Comparison of ENCODE assay signal across 1 cellular context in the genomic region with DNA sequence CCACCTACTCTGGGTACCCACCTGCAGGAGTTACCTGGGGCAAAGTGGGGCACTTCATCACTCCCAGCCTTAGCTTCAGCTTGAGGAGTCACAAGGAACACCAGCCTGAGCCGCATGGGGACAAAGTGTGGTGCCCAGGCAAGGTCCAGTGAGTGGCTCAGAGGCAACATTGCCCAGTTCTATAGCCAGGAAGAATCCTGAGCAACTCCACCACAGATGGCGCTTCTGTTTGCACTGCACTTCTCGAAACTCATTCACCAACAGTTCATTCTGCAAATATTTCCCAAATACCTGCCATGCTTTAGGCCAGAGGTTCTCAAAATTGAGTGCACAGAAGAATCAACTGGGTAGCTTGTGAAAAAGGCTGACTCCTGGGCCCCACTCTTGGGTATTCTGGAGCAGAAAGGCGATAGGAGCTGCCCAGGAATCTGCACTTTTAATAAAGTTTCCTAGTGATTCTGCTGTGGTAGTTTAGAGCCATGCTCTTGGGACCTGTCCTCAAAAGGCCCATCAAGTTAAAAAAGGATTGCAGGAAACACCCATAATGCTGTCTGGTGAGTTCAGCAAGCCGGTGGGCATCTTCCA.
TF ChIP-seq lines count a peak whose summit lies in the region.

No MANE protein-coding gene starts in this region.

TF ChIP-seq in HepG2, 621 proteins besides CTCF, POLR2A, EP300 and RAD21 (continued from another document and continues in another):
- TF ChIP-seq, protein P1, sequence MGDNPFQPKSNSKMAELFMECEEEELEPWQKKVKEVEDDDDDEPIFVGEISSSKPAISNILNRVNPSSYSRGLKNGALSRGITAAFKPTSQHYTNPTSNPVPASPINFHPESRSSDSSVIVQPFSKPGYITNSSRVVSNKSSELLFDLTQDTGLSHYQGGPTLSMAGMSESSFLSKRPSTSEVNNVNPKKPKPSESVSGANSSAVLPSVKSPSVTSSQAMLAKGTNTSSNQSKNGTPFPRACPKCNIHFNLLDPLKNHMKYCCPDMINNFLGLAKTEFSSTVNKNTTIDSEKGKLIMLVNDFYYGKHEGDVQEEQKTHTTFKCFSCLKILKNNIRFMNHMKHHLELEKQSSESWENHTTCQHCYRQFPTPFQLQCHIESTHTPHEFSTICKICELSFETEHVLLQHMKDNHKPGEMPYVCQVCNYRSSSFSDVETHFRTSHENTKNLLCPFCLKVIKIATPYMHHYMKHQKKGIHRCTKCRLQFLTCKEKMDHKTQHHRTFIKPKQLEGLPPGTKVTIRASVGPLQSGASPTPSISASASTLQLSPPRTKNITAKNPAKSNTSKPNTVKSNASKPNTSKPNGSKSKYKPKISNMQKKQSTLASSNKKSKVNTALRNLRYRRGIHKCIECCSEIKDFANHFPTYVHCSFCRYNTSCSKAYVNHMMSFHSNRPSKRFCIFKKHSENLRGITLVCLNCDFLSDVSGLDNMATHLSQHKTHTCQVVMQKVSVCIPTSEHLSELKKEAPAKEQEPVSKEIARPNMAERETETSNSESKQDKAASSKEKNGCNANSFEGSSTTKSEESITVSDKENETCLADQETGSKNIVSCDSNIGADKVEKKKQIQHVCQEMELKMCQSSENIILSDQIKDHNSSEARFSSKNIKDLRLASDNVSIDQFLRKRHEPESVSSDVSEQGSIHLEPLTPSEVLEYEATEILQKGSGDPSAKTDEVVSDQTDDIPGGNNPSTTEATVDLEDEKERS (CRISPR knock-in tag; IDR thresholded peaks at IDR 0.05): no peak
- TF ChIP-seq ZEB1 (IDR thresholded peaks at IDR 0.05; ENCODE audit: insufficient replicate concordance, low read depth): peak; percentile 63
- no peak for TF ChIP-seq ZNF234 (CRISPR knock-in tag; conservative IDR thresholded peaks at IDR 0.05)
- TF ChIP-seq, protein P2, sequence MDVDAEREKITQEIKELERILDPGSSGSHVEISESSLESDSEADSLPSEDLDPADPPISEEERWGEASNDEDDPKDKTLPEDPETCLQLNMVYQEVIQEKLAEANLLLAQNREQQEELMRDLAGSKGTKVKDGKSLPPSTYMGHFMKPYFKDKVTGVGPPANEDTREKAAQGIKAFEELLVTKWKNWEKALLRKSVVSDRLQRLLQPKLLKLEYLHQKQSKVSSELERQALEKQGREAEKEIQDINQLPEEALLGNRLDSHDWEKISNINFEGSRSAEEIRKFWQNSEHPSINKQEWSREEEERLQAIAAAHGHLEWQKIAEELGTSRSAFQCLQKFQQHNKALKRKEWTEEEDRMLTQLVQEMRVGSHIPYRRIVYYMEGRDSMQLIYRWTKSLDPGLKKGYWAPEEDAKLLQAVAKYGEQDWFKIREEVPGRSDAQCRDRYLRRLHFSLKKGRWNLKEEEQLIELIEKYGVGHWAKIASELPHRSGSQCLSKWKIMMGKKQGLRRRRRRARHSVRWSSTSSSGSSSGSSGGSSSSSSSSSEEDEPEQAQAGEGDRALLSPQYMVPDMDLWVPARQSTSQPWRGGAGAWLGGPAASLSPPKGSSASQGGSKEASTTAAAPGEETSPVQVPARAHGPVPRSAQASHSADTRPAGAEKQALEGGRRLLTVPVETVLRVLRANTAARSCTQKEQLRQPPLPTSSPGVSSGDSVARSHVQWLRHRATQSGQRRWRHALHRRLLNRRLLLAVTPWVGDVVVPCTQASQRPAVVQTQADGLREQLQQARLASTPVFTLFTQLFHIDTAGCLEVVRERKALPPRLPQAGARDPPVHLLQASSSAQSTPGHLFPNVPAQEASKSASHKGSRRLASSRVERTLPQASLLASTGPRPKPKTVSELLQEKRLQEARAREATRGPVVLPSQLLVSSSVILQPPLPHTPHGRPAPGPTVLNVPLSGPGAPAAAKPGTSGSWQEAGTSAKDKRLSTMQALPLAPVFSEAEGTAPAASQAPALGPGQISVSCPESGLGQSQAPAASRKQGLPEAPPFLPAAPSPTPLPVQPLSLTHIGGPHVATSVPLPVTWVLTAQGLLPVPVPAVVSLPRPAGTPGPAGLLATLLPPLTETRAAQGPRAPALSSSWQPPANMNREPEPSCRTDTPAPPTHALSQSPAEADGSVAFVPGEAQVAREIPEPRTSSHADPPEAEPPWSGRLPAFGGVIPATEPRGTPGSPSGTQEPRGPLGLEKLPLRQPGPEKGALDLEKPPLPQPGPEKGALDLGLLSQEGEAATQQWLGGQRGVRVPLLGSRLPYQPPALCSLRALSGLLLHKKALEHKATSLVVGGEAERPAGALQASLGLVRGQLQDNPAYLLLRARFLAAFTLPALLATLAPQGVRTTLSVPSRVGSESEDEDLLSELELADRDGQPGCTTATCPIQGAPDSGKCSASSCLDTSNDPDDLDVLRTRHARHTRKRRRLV (CRISPR knock-in tag; IDR thresholded peaks at IDR 0.05): no peak
- TF ChIP-seq HDAC1 (CRISPR knock-in tag; IDR thresholded peaks at IDR 0.05): no peak
- TF ChIP-seq, protein P3, sequence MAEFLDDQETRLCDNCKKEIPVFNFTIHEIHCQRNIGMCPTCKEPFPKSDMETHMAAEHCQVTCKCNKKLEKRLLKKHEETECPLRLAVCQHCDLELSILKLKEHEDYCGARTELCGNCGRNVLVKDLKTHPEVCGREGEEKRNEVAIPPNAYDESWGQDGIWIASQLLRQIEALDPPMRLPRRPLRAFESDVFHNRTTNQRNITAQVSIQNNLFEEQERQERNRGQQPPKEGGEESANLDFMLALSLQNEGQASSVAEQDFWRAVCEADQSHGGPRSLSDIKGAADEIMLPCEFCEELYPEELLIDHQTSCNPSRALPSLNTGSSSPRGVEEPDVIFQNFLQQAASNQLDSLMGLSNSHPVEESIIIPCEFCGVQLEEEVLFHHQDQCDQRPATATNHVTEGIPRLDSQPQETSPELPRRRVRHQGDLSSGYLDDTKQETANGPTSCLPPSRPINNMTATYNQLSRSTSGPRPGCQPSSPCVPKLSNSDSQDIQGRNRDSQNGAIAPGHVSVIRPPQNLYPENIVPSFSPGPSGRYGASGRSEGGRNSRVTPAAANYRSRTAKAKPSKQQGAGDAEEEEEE (CRISPR knock-in tag; IDR thresholded peaks at IDR 0.05; ENCODE audit: borderline replicate concordance): no peak
- TF ChIP-seq, protein P4, sequence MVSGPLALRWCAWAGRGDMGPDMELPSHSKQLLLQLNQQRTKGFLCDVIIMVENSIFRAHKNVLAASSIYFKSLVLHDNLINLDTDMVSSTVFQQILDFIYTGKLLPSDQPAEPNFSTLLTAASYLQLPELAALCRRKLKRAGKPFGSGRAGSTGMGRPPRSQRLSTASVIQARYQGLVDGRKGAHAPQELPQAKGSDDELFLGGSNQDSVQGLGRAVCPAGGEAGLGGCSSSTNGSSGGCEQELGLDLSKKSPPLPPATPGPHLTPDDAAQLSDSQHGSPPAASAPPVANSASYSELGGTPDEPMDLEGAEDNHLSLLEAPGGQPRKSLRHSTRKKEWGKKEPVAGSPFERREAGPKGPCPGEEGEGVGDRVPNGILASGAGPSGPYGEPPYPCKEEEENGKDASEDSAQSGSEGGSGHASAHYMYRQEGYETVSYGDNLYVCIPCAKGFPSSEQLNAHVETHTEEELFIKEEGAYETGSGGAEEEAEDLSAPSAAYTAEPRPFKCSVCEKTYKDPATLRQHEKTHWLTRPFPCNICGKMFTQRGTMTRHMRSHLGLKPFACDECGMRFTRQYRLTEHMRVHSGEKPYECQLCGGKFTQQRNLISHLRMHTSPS (CRISPR knock-in tag; IDR thresholded peaks at IDR 0.05; ENCODE audit: low read depth): 0 out of 2 replicates have a peak, but pooled peaks have one; percentile 43
- TF ChIP-seq MTF1 (CRISPR knock-in tag; IDR thresholded peaks at IDR 0.05): no peak
- TF ChIP-seq ARNT2 (CRISPR knock-in tag; IDR thresholded peaks at IDR 0.05; ENCODE audit: low read depth): no peak
- TF ChIP-seq, protein P5, sequence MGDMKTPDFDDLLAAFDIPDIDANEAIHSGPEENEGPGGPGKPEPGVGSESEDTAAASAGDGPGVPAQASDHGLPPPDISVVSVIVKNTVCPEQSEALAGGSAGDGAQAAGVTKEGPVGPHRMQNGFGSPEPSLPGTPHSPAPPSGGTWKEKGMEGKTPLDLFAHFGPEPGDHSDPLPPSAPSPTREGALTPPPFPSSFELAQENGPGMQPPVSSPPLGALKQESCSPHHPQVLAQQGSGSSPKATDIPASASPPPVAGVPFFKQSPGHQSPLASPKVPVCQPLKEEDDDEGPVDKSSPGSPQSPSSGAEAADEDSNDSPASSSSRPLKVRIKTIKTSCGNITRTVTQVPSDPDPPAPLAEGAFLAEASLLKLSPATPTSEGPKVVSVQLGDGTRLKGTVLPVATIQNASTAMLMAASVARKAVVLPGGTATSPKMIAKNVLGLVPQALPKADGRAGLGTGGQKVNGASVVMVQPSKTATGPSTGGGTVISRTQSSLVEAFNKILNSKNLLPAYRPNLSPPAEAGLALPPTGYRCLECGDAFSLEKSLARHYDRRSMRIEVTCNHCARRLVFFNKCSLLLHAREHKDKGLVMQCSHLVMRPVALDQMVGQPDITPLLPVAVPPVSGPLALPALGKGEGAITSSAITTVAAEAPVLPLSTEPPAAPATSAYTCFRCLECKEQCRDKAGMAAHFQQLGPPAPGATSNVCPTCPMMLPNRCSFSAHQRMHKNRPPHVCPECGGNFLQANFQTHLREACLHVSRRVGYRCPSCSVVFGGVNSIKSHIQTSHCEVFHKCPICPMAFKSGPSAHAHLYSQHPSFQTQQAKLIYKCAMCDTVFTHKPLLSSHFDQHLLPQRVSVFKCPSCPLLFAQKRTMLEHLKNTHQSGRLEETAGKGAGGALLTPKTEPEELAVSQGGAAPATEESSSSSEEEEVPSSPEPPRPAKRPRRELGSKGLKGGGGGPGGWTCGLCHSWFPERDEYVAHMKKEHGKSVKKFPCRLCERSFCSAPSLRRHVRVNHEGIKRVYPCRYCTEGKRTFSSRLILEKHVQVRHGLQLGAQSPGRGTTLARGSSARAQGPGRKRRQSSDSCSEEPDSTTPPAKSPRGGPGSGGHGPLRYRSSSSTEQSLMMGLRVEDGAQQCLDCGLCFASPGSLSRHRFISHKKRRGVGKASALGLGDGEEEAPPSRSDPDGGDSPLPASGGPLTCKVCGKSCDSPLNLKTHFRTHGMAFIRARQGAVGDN (CRISPR knock-in tag; IDR thresholded peaks at IDR 0.05): no peak; the same call in 1 of the 2 replicates
- no peak for TF ChIP-seq STAT5B (CRISPR knock-in tag; IDR thresholded peaks at IDR 0.05)
- TF ChIP-seq NFATC3 (CRISPR knock-in tag; IDR thresholded peaks at IDR 0.05): no peak
- TF ChIP-seq MED1 (CRISPR knock-in tag; IDR thresholded peaks at IDR 0.05): 0 out of 2 replicates have a peak, but pooled peaks have one; percentile 56
- TF ChIP-seq SRSF9 (IDR thresholded peaks at IDR 0.05; ENCODE audit: borderline replicate concordance, insufficient read depth, low read depth, low read length, poor library complexity, severe bottlenecking): no peak
- no peak for TF ChIP-seq KLF6 (CRISPR knock-in tag; IDR thresholded peaks at IDR 0.05)
- no peak for TF ChIP-seq RXRA (CRISPR knock-in tag; IDR thresholded peaks at IDR 0.05)
- no peak for TF ChIP-seq REL (CRISPR knock-in tag; conservative IDR thresholded peaks at IDR 0.05)
- TF ChIP-seq ATAD3A (CRISPR knock-in tag; IDR thresholded peaks at IDR 0.05): no peak
- TF ChIP-seq, protein P6, sequence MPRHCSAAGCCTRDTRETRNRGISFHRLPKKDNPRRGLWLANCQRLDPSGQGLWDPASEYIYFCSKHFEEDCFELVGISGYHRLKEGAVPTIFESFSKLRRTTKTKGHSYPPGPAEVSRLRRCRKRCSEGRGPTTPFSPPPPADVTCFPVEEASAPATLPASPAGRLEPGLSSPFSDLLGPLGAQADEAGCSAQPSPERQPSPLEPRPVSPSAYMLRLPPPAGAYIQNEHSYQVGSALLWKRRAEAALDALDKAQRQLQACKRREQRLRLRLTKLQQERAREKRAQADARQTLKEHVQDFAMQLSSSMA (CRISPR knock-in tag; IDR thresholded peaks at IDR 0.05): no peak
- no peak for TF ChIP-seq ZFP36L1 (CRISPR knock-in tag; IDR thresholded peaks at IDR 0.05)
- TF ChIP-seq YEATS4 (CRISPR knock-in tag; IDR thresholded peaks at IDR 0.05; ENCODE audit: borderline replicate concordance): no peak
- no peak for TF ChIP-seq GABPB1 (CRISPR knock-in tag; IDR thresholded peaks at IDR 0.05)
- TF ChIP-seq ZSCAN29 (CRISPR knock-in tag; conservative IDR thresholded peaks at IDR 0.05): no peak
- no peak for TF ChIP-seq IKZF1 (IDR thresholded peaks at IDR 0.05)
- TF ChIP-seq NFYB (CRISPR knock-in tag; IDR thresholded peaks at IDR 0.05): no peak
- no peak for TF ChIP-seq CCAR2 (optimal IDR thresholded peaks at IDR 0.05; ENCODE audit: low read depth, low read length)
- TF ChIP-seq ZSCAN20 (CRISPR knock-in tag; IDR thresholded peaks at IDR 0.05; ENCODE audit: borderline replicate concordance): no peak
- no peak for TF ChIP-seq SRY (CRISPR knock-in tag; IDR thresholded peaks at IDR 0.05)
- TF ChIP-seq HMGA1 (CRISPR knock-in tag; conservative IDR thresholded peaks at IDR 0.05): no peak
- TF ChIP-seq KAT8 (CRISPR knock-in tag; IDR thresholded peaks at IDR 0.05): 0 out of 2 replicates have a peak, but pooled peaks have one; percentile 35
- no peak for TF ChIP-seq MAFF (IDR thresholded peaks at IDR 0.05; ENCODE audit: low read depth, low read length)
- no peak for TF ChIP-seq ZNF747 (CRISPR knock-in tag; IDR thresholded peaks at IDR 0.05; ENCODE audit: borderline replicate concordance)
- TF ChIP-seq KAT2B (IDR thresholded peaks at IDR 0.05; ENCODE audit: borderline replicate concordance, low read depth, low read length): no peak
- peak; percentile 30; the same call in 1 of the 2 replicates for TF ChIP-seq SAP130 (CRISPR knock-in tag; IDR thresholded peaks at IDR 0.05; ENCODE audit: low read depth)
- TF ChIP-seq SALL2 (CRISPR knock-in tag; IDR thresholded peaks at IDR 0.05): no peak
- no peak for TF ChIP-seq ZNF350 (CRISPR knock-in tag; IDR thresholded peaks at IDR 0.05; ENCODE audit: borderline replicate concordance, low read depth)
- no peak for TF ChIP-seq SETDB1 (CRISPR knock-in tag; IDR thresholded peaks at IDR 0.05; ENCODE audit: borderline replicate concordance)
- no peak for TF ChIP-seq KDM6A (CRISPR knock-in tag; IDR thresholded peaks at IDR 0.05; ENCODE audit: low read depth)
- TF ChIP-seq, protein P7, sequence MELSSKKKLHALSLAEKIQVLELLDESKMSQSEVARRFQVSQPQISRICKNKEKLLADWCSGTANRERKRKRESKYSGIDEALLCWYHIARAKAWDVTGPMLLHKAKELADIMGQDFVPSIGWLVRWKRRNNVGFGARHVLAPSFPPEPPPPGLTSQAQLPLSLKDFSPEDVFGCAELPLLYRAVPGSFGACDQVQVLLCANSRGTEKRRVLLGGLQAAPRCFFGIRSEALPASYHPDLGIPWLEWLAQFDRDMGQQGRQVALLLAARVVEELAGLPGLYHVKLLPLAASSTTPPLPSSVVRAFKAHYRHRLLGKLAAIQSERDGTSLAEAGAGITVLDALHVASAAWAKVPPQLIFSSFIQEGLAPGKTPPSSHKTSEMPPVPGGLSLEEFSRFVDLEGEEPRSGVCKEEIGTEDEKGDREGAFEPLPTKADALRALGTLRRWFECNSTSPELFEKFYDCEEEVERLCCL (CRISPR knock-in tag; IDR thresholded peaks at IDR 0.05; ENCODE audit: borderline replicate concordance): no peak
- TF ChIP-seq SMC3 (IDR thresholded peaks at IDR 0.05; ENCODE audit: low read length): peak; percentile 23; the same call in 1 of the 2 replicates
- TF ChIP-seq, protein P8, sequence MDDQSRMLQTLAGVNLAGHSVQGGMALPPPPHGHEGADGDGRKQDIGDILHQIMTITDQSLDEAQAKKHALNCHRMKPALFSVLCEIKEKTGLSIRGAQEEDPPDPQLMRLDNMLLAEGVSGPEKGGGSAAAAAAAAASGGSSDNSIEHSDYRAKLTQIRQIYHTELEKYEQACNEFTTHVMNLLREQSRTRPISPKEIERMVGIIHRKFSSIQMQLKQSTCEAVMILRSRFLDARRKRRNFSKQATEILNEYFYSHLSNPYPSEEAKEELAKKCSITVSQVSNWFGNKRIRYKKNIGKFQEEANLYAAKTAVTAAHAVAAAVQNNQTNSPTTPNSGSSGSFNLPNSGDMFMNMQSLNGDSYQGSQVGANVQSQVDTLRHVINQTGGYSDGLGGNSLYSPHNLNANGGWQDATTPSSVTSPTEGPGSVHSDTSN (CRISPR knock-in tag; IDR thresholded peaks at IDR 0.05; ENCODE audit: borderline replicate concordance): no peak
- TF ChIP-seq KDM5B (CRISPR knock-in tag; IDR thresholded peaks at IDR 0.05; ENCODE audit: borderline replicate concordance): no peak
- no peak for TF ChIP-seq PPARG (CRISPR knock-in tag; conservative IDR thresholded peaks at IDR 0.05)
- TF ChIP-seq SNAPC2 (CRISPR knock-in tag; IDR thresholded peaks at IDR 0.05): no peak
